ENCODE assay signal across 8 cellular contexts in genomic region chrX:120302434-120302833, GRCh38. TPM values are rescaled to one million over a fixed set of nuclear protein-coding genes. Genes with fewer than 3 reads are reported as not detected.
DNase-seq lines count a peak whose midpoint lies in the region; ATAC-seq and TF ChIP-seq lines count a peak whose summit lies in the region.

No MANE protein-coding gene starts in this region.

- H3K4me3 Mint-ChIP-seq in H9 = no peak overlapping the region

- H3K9me3 ChIP-seq in H9 (ENCODE audit: control insufficient read depth, low read depth, low read length) (peaks cover 20% of the 10 kb centered on the region), GM23248 (ENCODE audit: low read depth) (no peaks in the 10 kb centered on the region)

- H3K36me3 Mint-ChIP-seq in H9 (ENCODE audit: insufficient read depth in 1 of 3, low read depth in 3 of 3) = no peaks in the 10 kb centered on the region; a peak in 1 of 7 replicates

- DNase-seq in activated CD4-positive, CD25-positive, alpha-beta regulatory T cell treated with anti-CD3 and anti-CD28 coated beads, Interleukin-2, amount 50 U/mL, for 72 hours = no peak
- DNase-seq in H9 = peak; percentile 46
- DNase-seq in Kasumi-1 (lab: John Stamatoyannopoulos, UW) = peak; percentile 6 to 7
- DNase-seq in activated T-helper 1 cell treated with Interleukin-2 at 50 U/mL for 16 hours (ENCODE audit: low read depth) = peak; percentile 27
- peak; percentile 27 for DNase-seq in stimulated activated CD4-positive, alpha-beta T cell treated with anti-CD3 and anti-CD28 coated beads, Interleukin-4, amount 100 ng/mL, for 24 hours
- DNase-seq in ecto neural progenitor cell (ENCODE audit: low spot score) = no peak
- DNase-seq in GM23248 = no peak

- H3K27ac ChIP-seq in H9 (ENCODE audit: insufficient read length, low read depth, low read length) = no peak overlapping the region
- no peak overlapping the region for H3K27ac ChIP-seq in GM23248

- no peaks in the 10 kb centered on the region for H3K79me1 ChIP-seq in H9 (ENCODE audit: insufficient read depth, low read depth, low read length, poor library complexity, severe bottlenecking)

- peaks cover 6% of the 10 kb centered on the region; the same call in 1 of the 2 replicates for H3K27me3 ChIP-seq in H9 (ENCODE audit: insufficient read depth, low read length)
- no peaks in the 10 kb centered on the region for H3K27me3 ChIP-seq in GM23248 (replicated peaks; ENCODE audit: insufficient read depth)

- no peak overlapping the region for H2BK20ac ChIP-seq in H9 (ENCODE audit: low read depth, low read length, poor library complexity, severe bottlenecking)

- H2AFZ ChIP-seq in H9 (ENCODE audit: low read length) (no peak overlapping the region), GM23248 (no peak overlapping the region)

- H4K20me1 ChIP-seq in H9 (ENCODE audit: control insufficient read depth, insufficient read depth, insufficient read length) (no peaks in the 10 kb centered on the region), GM23248 (ENCODE audit: insufficient read depth) (no peaks in the 10 kb centered on the region)

- H3K23ac ChIP-seq in H9 (ENCODE audit: insufficient read length, low read depth, low read length) = no peak overlapping the region

- H3K4ac ChIP-seq in H9 (ENCODE audit: low read depth, low read length) = no peak overlapping the region

- H4K5ac ChIP-seq in H9 (ENCODE audit: insufficient read length, low read depth, low read length) = no peak overlapping the region

- H2BK15ac ChIP-seq in H9 (ENCODE audit: low read depth, low read length) = no peak overlapping the region

- ATAC-seq in activated CD4-positive, CD25-positive, alpha-beta regulatory T cell treated with anti-CD3 and anti-CD28 coated beads, Interleukin-2, amount 50 U/mL, for 24 hours = peak; percentile 67 to 68

- in situ Hi-C loops in GM23248 (cut with MboI) = no loop called here

- no peaks in the 10 kb centered on the region for H3F3A ChIP-seq in GM23248 (ENCODE audit: insufficient read depth)

- peaks cover 57 to 70% of the 10 kb centered on the region in 2 experiments for H3K9me3 Mint-ChIP-seq in H9

- H2AK5ac ChIP-seq in H9 (ENCODE audit: insufficient read length, low read length) = no peak overlapping the region

- no peak overlapping the region for H3K27ac Mint-ChIP-seq in H9

- H3K36me3 ChIP-seq in GM23248 (ENCODE audit: low read depth) = no peaks in the 10 kb centered on the region

- H3K9me2 ChIP-seq in GM23248 (ENCODE audit: insufficient read depth) = no peaks in the 10 kb centered on the region

- H3K79me2 ChIP-seq in H9 (ENCODE audit: insufficient read depth, low read length) = no peaks in the 10 kb centered on the region
- no peaks in the 10 kb centered on the region for H3K79me2 ChIP-seq in GM23248 (ENCODE audit: insufficient read depth)

- H3K4me3 ChIP-seq in GM23248 = no peak overlapping the region

- H2BK12ac ChIP-seq in H9 (ENCODE audit: insufficient read length, low read depth, low read length) = no peak overlapping the region

- no peaks in the 10 kb centered on the region; the same call in 1 of the 2 replicates for H3K4me1 ChIP-seq in H9 (ENCODE audit: insufficient read depth, low read length)
- no peaks in the 10 kb centered on the region for H3K4me1 ChIP-seq in GM23248 (ENCODE audit: insufficient read depth)

- H4K91ac ChIP-seq in H9 (ENCODE audit: insufficient read length, low read depth, low read length) = no peak overlapping the region

- no peak overlapping the region for H3K14ac ChIP-seq in H9 (ENCODE audit: insufficient read depth, low read length)

- no peak for TF ChIP-seq CTCF in H9 (conservative IDR thresholded peaks at IDR 0.05)

- no peak overlapping the region for H2BK120ac ChIP-seq in H9 (ENCODE audit: low read depth, low read length, poor library complexity, severe bottlenecking)

- no CpG with 5 or more reads among the region's 4 CpGs for WGBS in H9 (ENCODE audit: extremely low coverage, insufficient read length, low lambda C conversion rate)
- 0 to 1% methylated on average over 2 to 4 of the region's 4 CpGs for WGBS in GM23248 (ENCODE audit: low coverage in 1 of 2, low lambda C conversion rate in 2 of 2, missing lambda C conversion rate in 2 of 2), 2 experiments

- no peaks in the 10 kb centered on the region for H3K23me2 ChIP-seq in H9 (ENCODE audit: insufficient read length, low read depth, low read length, poor library complexity, severe bottlenecking)

- H4K8ac ChIP-seq in H9 (replicated peaks; ENCODE audit: insufficient read length, low read depth, low read length) = no peak overlapping the region

- H2BK5ac ChIP-seq in H9 (ENCODE audit: insufficient read length, low read length) = no peak overlapping the region

- peaks cover 22 to 33% of the 10 kb centered on the region in 2 experiments for H3K4me1 Mint-ChIP-seq in H9

- H3K4me2 ChIP-seq in H9 (ENCODE audit: insufficient read depth, insufficient read length, low read length) (no peak overlapping the region), GM23248 (ENCODE audit: unreplicated experiment) (no peak overlapping the region)

- H3K18ac ChIP-seq in H9 (ENCODE audit: insufficient read length, low read depth, low read length) = no peak overlapping the region

- H3T11ph ChIP-seq in H9 (ENCODE audit: low read length) = no peak overlapping the region

- no peak overlapping the region for H3K56ac ChIP-seq in H9 (ENCODE audit: insufficient read length, low read depth, low read length)

- H3K9ac ChIP-seq in H9 (ENCODE audit: extremely low read depth, insufficient read length, low read length) (no peak overlapping the region), GM23248 (no peak overlapping the region)

- peaks cover 23% of the 10 kb centered on the region for H3K27me3 Mint-ChIP-seq in H9 (ENCODE audit: low read depth)

RNA-seq across cellular contexts. Expression of gene TMEM255A, which starts 8.8 kb away (rescaled TPM):
- total RNA-seq in H9 (2021) = 0.20 and 0.77 TPM in 2 replicates
- total RNA-seq in GM23248 (2014; rRNA removed; shearing (Covaris generic)) = not detected in 2 replicates
- polyA plus RNA-seq in GM23248 (2016; fragmentation: Nextera tagmentation; extraction: Ambion mirVana) = not detected in 2 replicates

RNA-seq across cellular contexts. Expression of gene ZBTB33, which starts 51.8 kb away (rescaled TPM):
- 18.1 and 18.7 TPM in 2 replicates for total RNA-seq in H9 (2021)
- 11.5 and 11.6 TPM in 2 replicates for total RNA-seq in GM23248 (2014; rRNA removed; shearing (Covaris generic))
- polyA plus RNA-seq in GM23248 (2016; fragmentation: Nextera tagmentation; extraction: Ambion mirVana) = 8.3 and 8.5 TPM in 2 replicates

RNA-seq across cellular contexts. Expression of gene ATP1B4, which starts 59.5 kb away (rescaled TPM):
- total RNA-seq in H9 (2021) = not detected in 2 replicates
- total RNA-seq in GM23248 (2014; rRNA removed; shearing (Covaris generic)) = not detected in 2 replicates
- not detected in 2 replicates for polyA plus RNA-seq in GM23248 (2016; fragmentation: Nextera tagmentation; extraction: Ambion mirVana)

Comparison
In these comparisons a context has a peak if more than half of its experiments do, and no peak if none do; other contexts are left out.
1. DNase-seq: peak in H9 (single experiment), Kasumi-1 (2 of 2), activated T-helper 1 cell treated with Interleukin-2 at 50 U/mL for 16 hours (single experiment) and stimulated activated CD4-positive, alpha-beta T cell treated with anti-CD3 and anti-CD28 coated beads, Interleukin-4, amount 100 ng/mL, for 24 hours (single experiment); none in activated CD4-positive, CD25-positive, alpha-beta regulatory T cell treated with anti-CD3 and anti-CD28 coated beads, Interleukin-2, amount 50 U/mL, for 72 hours (single experiment), ecto neural progenitor cell (single experiment) and GM23248 (single experiment).